Comparison of ENCODE assay signal across 10 cellular contexts in the genomic region with DNA sequence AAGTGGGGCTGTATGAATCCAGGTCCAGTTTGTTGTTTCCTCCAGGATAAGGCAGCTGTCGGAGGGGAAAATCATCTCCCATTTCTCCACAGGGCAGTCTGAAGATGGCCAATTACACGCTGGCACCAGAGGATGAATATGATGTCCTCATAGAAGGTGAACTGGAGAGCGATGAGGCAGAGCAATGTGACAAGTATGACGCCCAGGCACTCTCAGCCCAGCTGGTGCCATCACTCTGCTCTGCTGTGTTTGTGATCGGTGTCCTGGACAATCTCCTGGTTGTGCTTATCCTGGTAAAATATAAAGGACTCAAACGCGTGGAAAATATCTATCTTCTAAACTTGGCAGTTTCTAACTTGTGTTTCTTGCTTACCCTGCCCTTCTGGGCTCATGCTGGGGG. TPM values are rescaled to one million over a fixed set of nuclear protein-coding genes. Genes with fewer than 3 reads are reported as not detected.
DNase-seq lines count a peak whose midpoint lies in the region; ATAC-seq and TF ChIP-seq lines count a peak whose summit lies in the region.
"Had no signal": no experiment of that assay in that cellular context is flagged by ENCODE, and none has a peak within 500 bp of the region (broad histone marks: within the 10 kb centered on the region; RNA-seq: fewer than 3 reads in every experiment).

No MANE protein-coding gene starts in this region.

- H3K9me3 ChIP-seq in prostate gland = no peaks in the 10 kb centered on the region

- peak overlapping the region; percentile 80 for H3K4me3 Mint-ChIP-seq in T-helper 1 cell treated with Interleukin-12 subunit alpha and Interleukin-12 subunit beta and Interleukin-4 antibody, amounts not matched to agents 30 μg/mL and 1 μg/mL, for 36 hours
- H3K4me3 Mint-ChIP-seq in activated T-helper 2 cell treated with anti-CD3 and anti-CD28 coated beads, Interferon-gamma antibody, Interleukin-2, Interleukin-4, amounts not matched to agents 10 μg/mL and 5 μg/mL and 100 μg/mL, durations not matched to agents 14 hours and 24 hours and 36 hours (ENCODE audit: low read depth) = peak overlapping the region; percentile 37
- peak overlapping the region; percentile 87 to 95 for H3K4me3 Mint-ChIP-seq in stimulated activated naive CD8-positive, alpha-beta T cell treated with anti-CD3 and anti-CD28 coated beads, Interleukin-15, amount 100 ng/mL, for 72 hours

- H3K9me3 Mint-ChIP-seq in T-helper 1 cell treated with Interleukin-12 subunit alpha and Interleukin-12 subunit beta and Interleukin-4 antibody, amounts not matched to agents 30 μg/mL and 1 μg/mL, for 36 hours = peaks cover 1% of the 10 kb centered on the region
- H3K9me3 Mint-ChIP-seq in activated T-helper 2 cell treated with anti-CD3 and anti-CD28 coated beads, Interferon-gamma antibody, Interleukin-2, Interleukin-4, amounts not matched to agents 10 μg/mL and 5 μg/mL and 100 μg/mL, durations not matched to agents 14 hours and 24 hours and 36 hours = no peaks in the 10 kb centered on the region
- peaks cover 0 to 2% of the 10 kb centered on the region in 2 donors for H3K9me3 Mint-ChIP-seq in stimulated activated naive CD8-positive, alpha-beta T cell treated with anti-CD3 and anti-CD28 coated beads, Interleukin-15, amount 100 ng/mL, for 72 hours

- intact Hi-C loops in activated T-helper 2 cell treated with anti-CD3 and anti-CD28 coated beads, Interferon-gamma antibody, Interleukin-2, Interleukin-4, amounts not matched to agents 10 μg/mL and 5 μg/mL and 100 μg/mL, durations not matched to agents 14 hours and 24 hours and 36 hours (cut with micrococcal nuclease) = no loop called here
- intact Hi-C loops in prostate gland (cut with DNase I) = no loop called here

- DNase-seq in T-helper 1 cell = no peak
- DNase-seq in activated T-helper 2 cell treated with anti-CD3 and anti-CD28 coated beads, Interferon-gamma antibody, Interleukin-2, Interleukin-4, amounts not matched to agents 10 μg/mL and 5 μg/mL and 100 μg/mL, durations not matched to agents 14 hours and 24 hours and 36 hours (ENCODE audit: low spot score) = no peak
- DNase-seq in islet precursor cell = peak; percentile 29
- no peak for DNase-seq in stimulated activated naive CD8-positive, alpha-beta T cell treated with anti-CD3 and anti-CD28 coated beads, Interleukin-15, amount 100 ng/mL, for 72 hours
- no peak for DNase-seq in prostate gland (ENCODE audit: low spot score)
- DNase-seq in activated CD4-positive, CD25-positive, alpha-beta regulatory T cell treated with anti-CD3 and anti-CD28 coated beads, Interleukin-2, amount 50 U/mL, for 72 hours = no peak
- DNase-seq in epidermal melanocyte (ENCODE audit: insufficient read length, low spot score) = no peak
- DNase-seq: NCI-H187 had no signal

- peaks cover 31% of the 10 kb centered on the region for H3K4me1 Mint-ChIP-seq in T-helper 1 cell treated with Interleukin-12 subunit alpha and Interleukin-12 subunit beta and Interleukin-4 antibody, amounts not matched to agents 30 μg/mL and 1 μg/mL, for 36 hours (ENCODE audit: low read depth)
- peaks cover 27% of the 10 kb centered on the region for H3K4me1 Mint-ChIP-seq in activated T-helper 2 cell treated with anti-CD3 and anti-CD28 coated beads, Interferon-gamma antibody, Interleukin-2, Interleukin-4, amounts not matched to agents 10 μg/mL and 5 μg/mL and 100 μg/mL, durations not matched to agents 14 hours and 24 hours and 36 hours (ENCODE audit: low read depth)
- peaks cover 41% of the 10 kb centered on the region for H3K4me1 Mint-ChIP-seq in stimulated activated naive CD8-positive, alpha-beta T cell treated with anti-CD3 and anti-CD28 coated beads, Interleukin-15, amount 100 ng/mL, for 72 hours

- H3K27ac Mint-ChIP-seq in T-helper 1 cell treated with Interleukin-12 subunit alpha and Interleukin-12 subunit beta and Interleukin-4 antibody, amounts not matched to agents 30 μg/mL and 1 μg/mL, for 36 hours = peak overlapping the region; percentile 91
- peak overlapping the region; percentile 21 for H3K27ac Mint-ChIP-seq in activated T-helper 2 cell treated with anti-CD3 and anti-CD28 coated beads, Interferon-gamma antibody, Interleukin-2, Interleukin-4, amounts not matched to agents 10 μg/mL and 5 μg/mL and 100 μg/mL, durations not matched to agents 14 hours and 24 hours and 36 hours
- peak overlapping the region in 1 of 2 donors; percentile 97 for H3K27ac Mint-ChIP-seq in stimulated activated naive CD8-positive, alpha-beta T cell treated with anti-CD3 and anti-CD28 coated beads, Interleukin-15, amount 100 ng/mL, for 72 hours

- peaks cover 13% of the 10 kb centered on the region for H3K36me3 Mint-ChIP-seq in T-helper 1 cell treated with Interleukin-12 subunit alpha and Interleukin-12 subunit beta and Interleukin-4 antibody, amounts not matched to agents 30 μg/mL and 1 μg/mL, for 36 hours (ENCODE audit: low read depth)
- H3K36me3 Mint-ChIP-seq in activated T-helper 2 cell treated with anti-CD3 and anti-CD28 coated beads, Interferon-gamma antibody, Interleukin-2, Interleukin-4, amounts not matched to agents 10 μg/mL and 5 μg/mL and 100 μg/mL, durations not matched to agents 14 hours and 24 hours and 36 hours (ENCODE audit: low read depth) = no peaks in the 10 kb centered on the region

- no peaks in the 10 kb centered on the region for H3K36me3 ChIP-seq in prostate gland

- TF ChIP-seq CTCF in prostate gland (IDR thresholded peaks at IDR 0.05) = no peak

- no peak for ATAC-seq in stimulated activated naive CD8-positive, alpha-beta T cell treated with anti-CD3 and anti-CD28 coated beads, Interleukin-15, amount 100 ng/mL, for 72 hours

- no peaks in the 10 kb centered on the region for H3K27me3 ChIP-seq in prostate gland (replicated peaks; ENCODE audit: insufficient read depth)

- H3K27ac ChIP-seq in prostate gland = no peak overlapping the region

- no peak overlapping the region for H3K4me3 ChIP-seq in prostate gland

- WGBS in prostate gland = 77% methylated on average over 7 of the region's 7 CpGs

- H3K27me3 Mint-ChIP-seq in T-helper 1 cell treated with Interleukin-12 subunit alpha and Interleukin-12 subunit beta and Interleukin-4 antibody, amounts not matched to agents 30 μg/mL and 1 μg/mL, for 36 hours (ENCODE audit: low read depth) = peaks cover 16% of the 10 kb centered on the region
- H3K27me3 Mint-ChIP-seq in activated T-helper 2 cell treated with anti-CD3 and anti-CD28 coated beads, Interferon-gamma antibody, Interleukin-2, Interleukin-4, amounts not matched to agents 10 μg/mL and 5 μg/mL and 100 μg/mL, durations not matched to agents 14 hours and 24 hours and 36 hours (ENCODE audit: low read depth) = peaks cover 19% of the 10 kb centered on the region
- no peaks in the 10 kb centered on the region for H3K27me3 Mint-ChIP-seq in stimulated activated naive CD8-positive, alpha-beta T cell treated with anti-CD3 and anti-CD28 coated beads, Interleukin-15, amount 100 ng/mL, for 72 hours

- TF ChIP-seq POLR2A in prostate gland (IDR thresholded peaks at IDR 0.05) = no peak

- H3K4me1 ChIP-seq in prostate gland (replicated peaks) = peaks cover 2% of the 10 kb centered on the region

RNA-seq across cellular contexts. Expression of gene CCRL2, which starts 0.9 kb away (rescaled TPM):
- total RNA-seq in activated T-helper 2 cell treated with anti-CD3 and anti-CD28 coated beads, Interferon-gamma antibody, Interleukin-2, Interleukin-4, amounts not matched to agents 10 μg/mL and 5 μg/mL and 100 μg/mL, durations not matched to agents 14 hours and 24 hours and 36 hours = 1.2 and 1.6 TPM in 2 replicates
- total RNA-seq in prostate gland = under 1 TPM; 0.09 to 0.45 TPM
- total RNA-seq: A172 had no signal

RNA-seq across cellular contexts. Expression of gene CCR5, which starts 37.2 kb away (rescaled TPM):
- total RNA-seq in activated T-helper 2 cell treated with anti-CD3 and anti-CD28 coated beads, Interferon-gamma antibody, Interleukin-2, Interleukin-4, amounts not matched to agents 10 μg/mL and 5 μg/mL and 100 μg/mL, durations not matched to agents 14 hours and 24 hours and 36 hours = 0.30 and 0.46 TPM in 2 replicates
- total RNA-seq in prostate gland = under 1 TPM; 0.55 to 0.68 TPM
- total RNA-seq: A172 had no signal

RNA-seq across cellular contexts. Expression of gene CCR2, which starts 54.1 kb away (rescaled TPM):
- 1.1 TPM in 2 replicates for total RNA-seq in activated T-helper 2 cell treated with anti-CD3 and anti-CD28 coated beads, Interferon-gamma antibody, Interleukin-2, Interleukin-4, amounts not matched to agents 10 μg/mL and 5 μg/mL and 100 μg/mL, durations not matched to agents 14 hours and 24 hours and 36 hours
- 1 to 10 TPM; 1.0 to 6.5 TPM for total RNA-seq in prostate gland
- total RNA-seq: A172 had no signal

RNA-seq across cellular contexts. Expression of gene LTF, which starts 56.7 kb away (rescaled TPM):
- not detected in 2 replicates for total RNA-seq in activated T-helper 2 cell treated with anti-CD3 and anti-CD28 coated beads, Interferon-gamma antibody, Interleukin-2, Interleukin-4, amounts not matched to agents 10 μg/mL and 5 μg/mL and 100 μg/mL, durations not matched to agents 14 hours and 24 hours and 36 hours
- 100 to 1,000 TPM in 1 of 2 donors, 10 to 100 TPM in 1; 22.6 to 130 TPM for total RNA-seq in prostate gland
- total RNA-seq: A172 had no signal

Comparison
In these comparisons a context has a peak if more than half of its experiments do, and no peak if none do; other contexts are left out.
1. H3K4me3 Mint-ChIP-seq: peak in every context shown above with its lines; median percentile 91 in stimulated activated naive CD8-positive, alpha-beta T cell treated with anti-CD3 and anti-CD28 coated beads, Interleukin-15, amount 100 ng/mL, for 72 hours; 80 in T-helper 1 cell treated with Interleukin-12 subunit alpha and Interleukin-12 subunit beta and Interleukin-4 antibody, amounts not matched to agents 30 μg/mL and 1 μg/mL, for 36 hours; 37 in activated T-helper 2 cell treated with anti-CD3 and anti-CD28 coated beads, Interferon-gamma antibody, Interleukin-2, Interleukin-4, amounts not matched to agents 10 μg/mL and 5 μg/mL and 100 μg/mL, durations not matched to agents 14 hours and 24 hours and 36 hours.